In genomic region chr6:29685718-29686326, GRCh38 we compare ENCODE assay signal across 16 cellular contexts. TPM values are rescaled to one million over a fixed set of nuclear protein-coding genes. Genes with fewer than 3 reads are reported as not detected.
DNase-seq lines count a peak whose midpoint lies in the region; ATAC-seq, FAIRE-seq and TF ChIP-seq lines count a peak whose summit lies in the region.
"Had no signal": no experiment of that assay in that cellular context is flagged by ENCODE, and none has a peak within 500 bp of the region (broad histone marks: within the 10 kb centered on the region; RNA-seq: fewer than 3 reads in every experiment).

No MANE protein-coding gene starts in this region.

- no peak for FAIRE-seq in GM12892 (lab: Jason Lieb, UNC)
- FAIRE-seq: D721Med had no signal

- no peak overlapping the region for H3K4me3 Mint-ChIP-seq in naive thymus-derived CD4-positive, alpha-beta T cell
- H3K4me3 Mint-ChIP-seq: activated CD4-positive, alpha-beta memory T cell treated with anti-CD3 and anti-CD28 coated beads, Interleukin-2, amount 10 ng/mL, durations not matched to agents 7 days and 5 days; immature natural killer cell had no signal

- ATAC-seq in activated naive CD4-positive, alpha-beta T cell treated with anti-CD3 and anti-CD28 coated beads, Interleukin-2, amount 50 U/mL, for 72 hours = no peak
- ATAC-seq in naive thymus-derived CD4-positive, alpha-beta T cell = no peak
- ATAC-seq in GM19455 (IDR thresholded peaks at IDR 0.05; ENCODE audit: unreplicated experiment) = no peak
- ATAC-seq: mucosa of descending colon had no signal

- H3K4me3 ChIP-seq in naive thymus-derived CD4-positive, alpha-beta T cell (ENCODE audit: low read length) = no peak overlapping the region
- H3K4me3 ChIP-seq: mucosa of descending colon had no signal

- H3K4me1 Mint-ChIP-seq in naive thymus-derived CD4-positive, alpha-beta T cell = peaks cover 0 to 8% (median 0%) of the 10 kb centered on the region in 7 donors

- no peaks in the 10 kb centered on the region for H3K9me3 Mint-ChIP-seq in activated naive CD4-positive, alpha-beta T cell treated with anti-CD3 and anti-CD28 coated beads, Interleukin-2, amount 50 U/mL, for 72 hours
- peaks cover 0 to 1% (median 0%) of the 10 kb centered on the region in 11 donors for H3K9me3 Mint-ChIP-seq in naive thymus-derived CD4-positive, alpha-beta T cell
- H3K9me3 Mint-ChIP-seq: activated CD4-positive, alpha-beta memory T cell treated with anti-CD3 and anti-CD28 coated beads, Interleukin-2, amount 10 ng/mL, durations not matched to agents 7 days and 5 days had no signal

- no peaks in the 10 kb centered on the region for H3K4me1 ChIP-seq in naive thymus-derived CD4-positive, alpha-beta T cell (ENCODE audit: control insufficient read depth in 2 of 2, insufficient read depth in 2 of 2, low read length in 2 of 2)

- intact Hi-C loops in naive thymus-derived CD4-positive, alpha-beta T cell (cut with micrococcal nuclease) = no loop called here

- no peaks in the 10 kb centered on the region for H3K36me3 Mint-ChIP-seq in activated naive CD4-positive, alpha-beta T cell treated with anti-CD3 and anti-CD28 coated beads, Interleukin-2, amount 50 U/mL, for 72 hours
- H3K36me3 Mint-ChIP-seq in naive thymus-derived CD4-positive, alpha-beta T cell = no peaks in the 10 kb centered on the region
- H3K36me3 Mint-ChIP-seq: immature natural killer cell had no signal

- no peaks in the 10 kb centered on the region for H3K36me3 ChIP-seq in naive thymus-derived CD4-positive, alpha-beta T cell (ENCODE audit: control insufficient read depth in 2 of 3, insufficient read depth in 3 of 3, low read length in 3 of 3)

- POLR2A ChIA-PET in naive thymus-derived CD4-positive, alpha-beta T cell (lab: Charles Lee) = no interaction called here

- H3K27me3 ChIP-seq in naive thymus-derived CD4-positive, alpha-beta T cell (ENCODE audit: control insufficient read depth in 2 of 2, insufficient read depth in 2 of 2, low read length in 2 of 2) = no peaks in the 10 kb centered on the region

- CTCF ChIA-PET in naive thymus-derived CD4-positive, alpha-beta T cell (lab: Charles Lee) = no interaction called here

- no peaks in the 10 kb centered on the region for H3K9me3 ChIP-seq in naive thymus-derived CD4-positive, alpha-beta T cell (ENCODE audit: control insufficient read depth in 2 of 3, low read length in 3 of 3)
- H3K9me3 ChIP-seq: mucosa of descending colon had no signal

- no peak for TF ChIP-seq POLR2A in GM12892 (IDR thresholded peaks at IDR 0.05; ENCODE audit: low read depth, low read length)

- DNase-seq in DMS53 treated with DMSO at 0.1 percent for 48 hours (lab: John Stamatoyannopoulos, UW; ENCODE audit: unreplicated experiment) (peak; percentile 6), NCI-H146 treated with DMSO at 0.1 percent for 48 hours (lab: John Stamatoyannopoulos, UW; ENCODE audit: unreplicated experiment) (peak; percentile 22), ecto neural progenitor cell (ENCODE audit: low spot score) (peak; percentile 63), iPS-NIHi7 (ENCODE audit: extremely low spot score) (peak; percentile 79), GM12892 (ENCODE audit: insufficient read length) (no peak)
- DNase-seq in activated naive CD4-positive, alpha-beta T cell treated with anti-CD3 and anti-CD28 coated beads, Interleukin-2, amount 50 U/mL, for 72 hours (ENCODE audit: low spot score in 2 of 2) = no peak
- no peak for DNase-seq in naive thymus-derived CD4-positive, alpha-beta T cell
- DNase-seq: activated CD4-positive, alpha-beta memory T cell treated with anti-CD3 and anti-CD28 coated beads, Interleukin-2, amount 10 ng/mL, durations not matched to agents 7 days and 5 days; immature natural killer cell; mucosa of descending colon; NCI-H2029 treated with DMSO at 0.1 percent for 48 hours; NCI-H69 had no signal

- H3K27me3 Mint-ChIP-seq in naive thymus-derived CD4-positive, alpha-beta T cell = peaks cover 0 to 19% (median 4%) of the 10 kb centered on the region in 5 donors

- H3K27ac Mint-ChIP-seq in activated naive CD4-positive, alpha-beta T cell treated with anti-CD3 and anti-CD28 coated beads, Interleukin-2, amount 50 U/mL, for 72 hours = no peak overlapping the region
- H3K27ac Mint-ChIP-seq in naive thymus-derived CD4-positive, alpha-beta T cell = no peak overlapping the region
- H3K27ac Mint-ChIP-seq: activated CD4-positive, alpha-beta memory T cell treated with anti-CD3 and anti-CD28 coated beads, Interleukin-2, amount 10 ng/mL, durations not matched to agents 7 days and 5 days; immature natural killer cell had no signal

- no peak overlapping the region for H3K27ac ChIP-seq in naive thymus-derived CD4-positive, alpha-beta T cell (ENCODE audit: low read depth, low read length)

RNA-seq across cellular contexts. Expression of gene ZFP57, which starts 4.9 kb away (rescaled TPM):
- total RNA-seq in activated naive CD4-positive, alpha-beta T cell treated with anti-CD3 and anti-CD28 coated beads, Interleukin-2, amount 50 U/mL, for 72 hours = 1 to 10 TPM in 1 of 2 donors, not detected in 1; 5.9 TPM
- total RNA-seq in naive thymus-derived CD4-positive, alpha-beta T cell = 1 to 10 TPM in 2 of 5 experiments, not detected in 3; 1.7 to 2.3 TPM
- 1 to 10 TPM in 1 of 2 donors, not detected in 1; 3.3 TPM for polyA plus RNA-seq in naive thymus-derived CD4-positive, alpha-beta T cell
- not detected for polyA plus RNA-seq in GM12892 (2012; ENCODE audit: missing spikeins)
- total RNA-seq: activated CD4-positive, alpha-beta memory T cell treated with anti-CD3 and anti-CD28 coated beads, Interleukin-2, amount 10 ng/mL, durations not matched to agents 7 days and 5 days; mucosa of descending colon had no signal

RNA-seq across cellular contexts. Expression of gene MOG, which starts 28.9 kb away (rescaled TPM):
- not detected for total RNA-seq in activated naive CD4-positive, alpha-beta T cell treated with anti-CD3 and anti-CD28 coated beads, Interleukin-2, amount 50 U/mL, for 72 hours
- not detected for total RNA-seq in naive thymus-derived CD4-positive, alpha-beta T cell
- polyA plus RNA-seq in naive thymus-derived CD4-positive, alpha-beta T cell = not detected
- polyA plus RNA-seq in GM12892 (2012; ENCODE audit: missing spikeins) = not detected
- total RNA-seq: activated CD4-positive, alpha-beta memory T cell treated with anti-CD3 and anti-CD28 coated beads, Interleukin-2, amount 10 ng/mL, durations not matched to agents 7 days and 5 days; dermis microvascular lymphatic vessel endothelial cell; mucosa of descending colon; subcutaneous adipose tissue had no signal
- polyA plus RNA-seq: immature natural killer cell had no signal

RNA-seq across cellular contexts. Expression of gene HLA-F, which starts 37.4 kb away (rescaled TPM):
- total RNA-seq in activated naive CD4-positive, alpha-beta T cell treated with anti-CD3 and anti-CD28 coated beads, Interleukin-2, amount 50 U/mL, for 72 hours = 100 to 1,000 TPM; 220 to 504 TPM
- total RNA-seq in naive thymus-derived CD4-positive, alpha-beta T cell = 100 to 1,000 TPM; 502 to 678 (median 522) TPM
- polyA plus RNA-seq in naive thymus-derived CD4-positive, alpha-beta T cell = 100 to 1,000 TPM; 348 to 498 TPM
- 413 TPM for polyA plus RNA-seq in GM12892 (2012; ENCODE audit: missing spikeins)

RNA-seq across cellular contexts. Expression of gene GABBR1, which starts 52.8 kb away (rescaled TPM):
- 10 to 100 TPM; 21.7 to 25.3 TPM for total RNA-seq in activated naive CD4-positive, alpha-beta T cell treated with anti-CD3 and anti-CD28 coated beads, Interleukin-2, amount 50 U/mL, for 72 hours
- 100 to 1,000 TPM in 1 of 5 experiments, 10 to 100 TPM in 4; 37.0 to 115 (median 61.9) TPM for total RNA-seq in naive thymus-derived CD4-positive, alpha-beta T cell
- polyA plus RNA-seq in naive thymus-derived CD4-positive, alpha-beta T cell = 1 to 10 TPM; 1.2 to 2.2 TPM
- polyA plus RNA-seq in GM12892 (2012; ENCODE audit: missing spikeins) = 2.8 TPM
- polyA plus RNA-seq: immature natural killer cell had no signal

Comparison
In these comparisons a context has a peak if more than half of its experiments do, and no peak if none do; other contexts are left out.
1. DNase-seq: peak in DMS53 treated with DMSO at 0.1 percent for 48 hours (single experiment), NCI-H146 treated with DMSO at 0.1 percent for 48 hours (single experiment), ecto neural progenitor cell (single experiment) and iPS-NIHi7 (single experiment); none in activated naive CD4-positive, alpha-beta T cell treated with anti-CD3 and anti-CD28 coated beads, Interleukin-2, amount 50 U/mL, for 72 hours (0 of 2), naive thymus-derived CD4-positive, alpha-beta T cell (0 of 9) and GM12892 (single experiment).